In the genomic region with DNA sequence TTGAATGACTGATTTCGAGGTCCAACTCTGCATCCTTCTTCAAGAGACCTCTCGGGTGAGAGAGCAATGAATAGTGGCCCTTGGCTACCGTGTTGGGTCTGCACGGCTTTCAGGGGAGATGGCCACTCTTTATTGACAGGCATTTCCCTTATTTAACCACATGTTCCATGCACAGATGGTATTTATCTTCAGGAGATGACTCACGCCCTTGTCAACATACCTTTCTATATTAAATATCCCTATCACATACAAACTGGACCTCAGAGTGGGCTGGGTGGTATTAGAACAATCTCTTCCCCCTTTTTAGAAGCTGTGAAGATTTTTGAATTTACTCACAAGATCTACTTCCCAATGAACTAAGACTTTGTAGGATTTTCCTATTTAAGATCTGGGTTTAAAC, we compare ENCODE assay signal across 13 cellular contexts.
A peak's percentile ranks its signal among the peaks of the same experiment; 100 is the strongest.
DNase-seq lines count a peak whose midpoint lies in the region; ATAC-seq and TF ChIP-seq lines count a peak whose summit lies in the region.
"Had no signal": no experiment of that assay in that cellular context is flagged by ENCODE, and none has a peak within 500 bp of the region (broad histone marks: within the 10 kb centered on the region; RNA-seq: fewer than 3 reads in every experiment).

No MANE protein-coding gene starts in this region.

- peak overlapping the region in 2 of 3 experiments; percentile 52 to 59 for H3K27ac Mint-ChIP-seq in nephron
- H3K27ac Mint-ChIP-seq: activated T-cell treated with anti-CD3 and anti-CD28 coated beads, Interleukin-2, amount 50 U/mL, for 24 hours; CD4-positive, alpha-beta T cell had no signal

- H3K27me3 ChIP-seq in brain microvascular endothelial cell (replicated peaks) (no peaks in the 10 kb centered on the region), MG63 (no peaks in the 10 kb centered on the region)

- peak; percentile 80 for DNase-seq in Daoy (ENCODE audit: low read depth)
- peak; percentile 71 for DNase-seq in NCI-H226
- DNase-seq in brain microvascular endothelial cell = peak; percentile 56
- no peak for DNase-seq in MG63
- no peak for DNase-seq in NCI-H1105 treated with DMSO at 0.1 percent for 48 hours (lab: John Stamatoyannopoulos, UW)
- DNase-seq: activated T-cell treated with anti-CD3 and anti-CD28 coated beads, Interleukin-2, amount 50 U/mL, for 24 hours; caudate nucleus; CD4-positive, alpha-beta T cell; mesendoderm; NCI-H774 had no signal

- no peak overlapping the region for H3K4me3 ChIP-seq in brain microvascular endothelial cell (ENCODE audit: low read depth, low read length)
- H3K4me3 ChIP-seq in MG63 = no peak overlapping the region

- TF ChIP-seq CTCF in brain microvascular endothelial cell (IDR thresholded peaks at IDR 0.05; ENCODE audit: low read depth, low read length, missing control alignments) = no peak
- no peak for TF ChIP-seq CTCF in nephron (IDR thresholded peaks at IDR 0.05; ENCODE audit: unreplicated experiment in 3 of 3)

- H3K36me3 Mint-ChIP-seq in nephron (ENCODE audit: low read depth) = no peaks in the 10 kb centered on the region

- peaks cover 88% of the 10 kb centered on the region for H3K4me1 Mint-ChIP-seq in nephron

- peak overlapping the region in 1 of 3 experiments; percentile 9 for H3K4me3 Mint-ChIP-seq in nephron
- H3K4me3 Mint-ChIP-seq: activated T-cell treated with anti-CD3 and anti-CD28 coated beads, Interleukin-2, amount 50 U/mL, for 24 hours; CD4-positive, alpha-beta T cell had no signal

- H3K9me3 ChIP-seq in MG63 = no peaks in the 10 kb centered on the region

- peak overlapping the region; percentile 36 for H3K27ac ChIP-seq in brain microvascular endothelial cell

- no peaks in the 10 kb centered on the region for H3K9me3 Mint-ChIP-seq in nephron
- H3K9me3 Mint-ChIP-seq: activated T-cell treated with anti-CD3 and anti-CD28 coated beads, Interleukin-2, amount 50 U/mL, for 24 hours; CD4-positive, alpha-beta T cell had no signal

- no peak for ATAC-seq in GM21360 (IDR thresholded peaks at IDR 0.05; ENCODE audit: unreplicated experiment)
- no peak for ATAC-seq in GM21825 (IDR thresholded peaks at IDR 0.05; ENCODE audit: unreplicated experiment)

- in situ Hi-C loops in brain microvascular endothelial cell (cut with HindIII; ENCODE audit: low pct_ligation_motif_present, low sequenced_read_pairs) = no loop called here

- peaks cover 11% of the 10 kb centered on the region for H3K27me3 Mint-ChIP-seq in nephron (ENCODE audit: low read depth)
- H3K27me3 Mint-ChIP-seq: activated T-cell treated with anti-CD3 and anti-CD28 coated beads, Interleukin-2, amount 50 U/mL, for 24 hours; CD4-positive, alpha-beta T cell had no signal

- H3K36me3 ChIP-seq in brain microvascular endothelial cell (replicated peaks) (no peaks in the 10 kb centered on the region), MG63 (no peaks in the 10 kb centered on the region)

Comparison
In these comparisons a context has a peak if more than half of its experiments do, and no peak if none do; other contexts are left out.
1. DNase-seq: peak in Daoy (single experiment), NCI-H226 (single experiment) and brain microvascular endothelial cell (single experiment); none in MG63 (single experiment) and NCI-H1105 treated with DMSO at 0.1 percent for 48 hours (single experiment).